Comparison of ENCODE assay signal across 1 cellular context in the genomic region with DNA sequence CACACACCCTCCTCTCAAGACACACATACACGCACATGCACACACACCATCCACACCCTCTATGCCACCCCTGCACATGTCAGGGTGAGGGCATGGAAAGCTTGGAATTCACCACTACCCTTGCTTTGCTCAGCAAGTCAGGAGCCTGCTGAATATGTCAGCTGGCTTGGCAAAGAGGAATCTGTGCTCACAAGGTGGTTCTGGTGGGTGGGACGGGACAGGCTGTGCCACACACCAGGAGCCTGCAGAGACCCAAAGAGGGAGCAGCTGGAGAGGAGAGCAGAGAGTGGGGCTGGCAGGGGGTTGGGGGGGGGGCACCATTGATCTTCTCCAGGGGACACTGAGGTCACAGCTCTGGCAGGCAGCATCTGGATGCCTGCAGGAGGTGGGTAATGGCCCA.
TF ChIP-seq lines count a peak whose summit lies in the region.

No MANE protein-coding gene starts in this region.

TF ChIP-seq in SK-N-SH, 30 proteins besides CTCF, POLR2A, EP300 and RAD21 (continued from another document):
- TF ChIP-seq, protein P1, sequence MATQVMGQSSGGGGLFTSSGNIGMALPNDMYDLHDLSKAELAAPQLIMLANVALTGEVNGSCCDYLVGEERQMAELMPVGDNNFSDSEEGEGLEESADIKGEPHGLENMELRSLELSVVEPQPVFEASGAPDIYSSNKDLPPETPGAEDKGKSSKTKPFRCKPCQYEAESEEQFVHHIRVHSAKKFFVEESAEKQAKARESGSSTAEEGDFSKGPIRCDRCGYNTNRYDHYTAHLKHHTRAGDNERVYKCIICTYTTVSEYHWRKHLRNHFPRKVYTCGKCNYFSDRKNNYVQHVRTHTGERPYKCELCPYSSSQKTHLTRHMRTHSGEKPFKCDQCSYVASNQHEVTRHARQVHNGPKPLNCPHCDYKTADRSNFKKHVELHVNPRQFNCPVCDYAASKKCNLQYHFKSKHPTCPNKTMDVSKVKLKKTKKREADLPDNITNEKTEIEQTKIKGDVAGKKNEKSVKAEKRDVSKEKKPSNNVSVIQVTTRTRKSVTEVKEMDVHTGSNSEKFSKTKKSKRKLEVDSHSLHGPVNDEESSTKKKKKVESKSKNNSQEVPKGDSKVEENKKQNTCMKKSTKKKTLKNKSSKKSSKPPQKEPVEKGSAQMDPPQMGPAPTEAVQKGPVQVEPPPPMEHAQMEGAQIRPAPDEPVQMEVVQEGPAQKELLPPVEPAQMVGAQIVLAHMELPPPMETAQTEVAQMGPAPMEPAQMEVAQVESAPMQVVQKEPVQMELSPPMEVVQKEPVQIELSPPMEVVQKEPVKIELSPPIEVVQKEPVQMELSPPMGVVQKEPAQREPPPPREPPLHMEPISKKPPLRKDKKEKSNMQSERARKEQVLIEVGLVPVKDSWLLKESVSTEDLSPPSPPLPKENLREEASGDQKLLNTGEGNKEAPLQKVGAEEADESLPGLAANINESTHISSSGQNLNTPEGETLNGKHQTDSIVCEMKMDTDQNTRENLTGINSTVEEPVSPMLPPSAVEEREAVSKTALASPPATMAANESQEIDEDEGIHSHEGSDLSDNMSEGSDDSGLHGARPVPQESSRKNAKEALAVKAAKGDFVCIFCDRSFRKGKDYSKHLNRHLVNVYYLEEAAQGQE (IDR thresholded peaks at IDR 0.05; ENCODE audit: low read depth, low read length), result no peak
- TF ChIP-seq, protein P2, sequence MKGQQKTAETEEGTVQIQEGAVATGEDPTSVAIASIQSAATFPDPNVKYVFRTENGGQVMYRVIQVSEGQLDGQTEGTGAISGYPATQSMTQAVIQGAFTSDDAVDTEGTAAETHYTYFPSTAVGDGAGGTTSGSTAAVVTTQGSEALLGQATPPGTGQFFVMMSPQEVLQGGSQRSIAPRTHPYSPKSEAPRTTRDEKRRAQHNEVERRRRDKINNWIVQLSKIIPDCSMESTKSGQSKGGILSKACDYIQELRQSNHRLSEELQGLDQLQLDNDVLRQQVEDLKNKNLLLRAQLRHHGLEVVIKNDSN (IDR thresholded peaks at IDR 0.05; ENCODE audit: borderline replicate concordance, low read depth), result no peak
- TF ChIP-seq ELF1 (IDR thresholded peaks at IDR 0.05) (no peak), FOSL2 (IDR thresholded peaks at IDR 0.05; ENCODE audit: borderline replicate concordance, low read depth) (no peak)
- TF ChIP-seq, protein P3, sequence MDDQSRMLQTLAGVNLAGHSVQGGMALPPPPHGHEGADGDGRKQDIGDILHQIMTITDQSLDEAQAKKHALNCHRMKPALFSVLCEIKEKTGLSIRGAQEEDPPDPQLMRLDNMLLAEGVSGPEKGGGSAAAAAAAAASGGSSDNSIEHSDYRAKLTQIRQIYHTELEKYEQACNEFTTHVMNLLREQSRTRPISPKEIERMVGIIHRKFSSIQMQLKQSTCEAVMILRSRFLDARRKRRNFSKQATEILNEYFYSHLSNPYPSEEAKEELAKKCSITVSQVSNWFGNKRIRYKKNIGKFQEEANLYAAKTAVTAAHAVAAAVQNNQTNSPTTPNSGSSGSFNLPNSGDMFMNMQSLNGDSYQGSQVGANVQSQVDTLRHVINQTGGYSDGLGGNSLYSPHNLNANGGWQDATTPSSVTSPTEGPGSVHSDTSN (IDR thresholded peaks at IDR 0.05), result no peak
